Comparison of ENCODE assay signal across 1 cellular context in genomic region chr3:149584236-149584635, GRCh38.
TF ChIP-seq lines count a peak whose summit lies in the region.

No MANE protein-coding gene starts in this region.

TF ChIP-seq in HCT116, 20 proteins besides CTCF, POLR2A, EP300 and RAD21 (continued from another document):
- TF ChIP-seq REST (IDR thresholded peaks at IDR 0.05; ENCODE audit: low read depth), result no peak
- TF ChIP-seq EGR1 (IDR thresholded peaks at IDR 0.05; ENCODE audit: low read depth), result no peak
- no peak for TF ChIP-seq CEBPB (IDR thresholded peaks at IDR 0.05; ENCODE audit: low read depth)
- TF ChIP-seq FOSL1 (IDR thresholded peaks at IDR 0.05; ENCODE audit: low read depth), result no peak
- no peak for TF ChIP-seq ELF1 (IDR thresholded peaks at IDR 0.05; ENCODE audit: borderline replicate concordance, low read depth)
- no peak for TF ChIP-seq MAX (IDR thresholded peaks at IDR 0.05)
- no peak for TF ChIP-seq TCF7L2 (IDR thresholded peaks at IDR 0.05; ENCODE audit: borderline replicate concordance, extremely low read depth, insufficient read depth, insufficient read length)
- TF ChIP-seq ATF3 (IDR thresholded peaks at IDR 0.05), result no peak
- TF ChIP-seq ZNF274 (IDR thresholded peaks at IDR 0.05; ENCODE audit: low read depth, low read length), result no peak
- no peak for TF ChIP-seq YY1 (IDR thresholded peaks at IDR 0.05; ENCODE audit: extremely low read depth, insufficient replicate concordance, low read depth, low read length)
